20 cellular contexts compared by ENCODE assay signal in genomic region chr16:24816688-24817087, GRCh38. TPM values are rescaled to one million over a fixed set of nuclear protein-coding genes. Genes with fewer than 3 reads are reported as not detected.
A peak's percentile ranks its signal among the peaks of the same experiment; 100 is the strongest.
DNase-seq lines count a peak whose midpoint lies in the region; ATAC-seq lines count a peak whose summit lies in the region.
"Had no signal": no experiment of that assay in that cellular context is flagged by ENCODE, and none has a peak within 500 bp of the region (broad histone marks: within the 10 kb centered on the region; RNA-seq: fewer than 3 reads in every experiment).

No MANE protein-coding gene starts in this region.

- WGBS in mesendoderm (ENCODE audit: extremely low coverage, insufficient coverage, low lambda C conversion rate), result 100% methylated on average over 1 of the region's 6 CpGs

- H3K4me1 ChIP-seq in mesendoderm (ENCODE audit: control insufficient read depth, low read depth, low read length), result no peaks in the 10 kb centered on the region
- H3K4me1 ChIP-seq: A549, Caco-2 had no signal

- H3K4me1 Mint-ChIP-seq in activated T-cell treated with anti-CD3 and anti-CD28 coated beads, Interleukin-2, amount 50 U/mL, for 24 hours (ENCODE audit: low read depth), result no peaks in the 10 kb centered on the region
- no peaks in the 10 kb centered on the region for H3K4me1 Mint-ChIP-seq in activated T-cell treated with anti-CD3 and anti-CD28 coated beads, Interleukin-2, amount 50 U/mL, for 4 hours (ENCODE audit: low read depth)
- no peaks in the 10 kb centered on the region for H3K4me1 Mint-ChIP-seq in stimulated activated naive CD8-positive, alpha-beta T cell treated with anti-CD3 and anti-CD28 coated beads, Interleukin-15, amount 100 ng/mL, for 72 hours
- H3K4me1 Mint-ChIP-seq in stimulated activated effector memory CD8-positive, alpha-beta T cell treated with anti-CD3 and anti-CD28 coated beads, Interleukin-12 subunit alpha, Interleukin-12 subunit beta, amount 100 ng/mL, for 72 hours, result no peaks in the 10 kb centered on the region
- H3K4me1 Mint-ChIP-seq: H9 had no signal

- no peak overlapping the region for H3K18ac ChIP-seq in mesendoderm (ENCODE audit: low read length)

- no peak overlapping the region for H3K27ac ChIP-seq in mesendoderm (ENCODE audit: low read depth, low read length)
- H3K27ac ChIP-seq: 22Rv1, A549, C4-2B had no signal

- H3K36me3 ChIP-seq in mesendoderm (ENCODE audit: control insufficient read depth, insufficient read depth, low read length), result peaks cover 30% of the 10 kb centered on the region

- no peaks in the 10 kb centered on the region for H3K27me3 Mint-ChIP-seq in activated T-cell treated with anti-CD3 and anti-CD28 coated beads, Interleukin-2, amount 50 U/mL, for 24 hours
- H3K27me3 Mint-ChIP-seq in activated T-cell treated with anti-CD3 and anti-CD28 coated beads, Interleukin-2, amount 50 U/mL, for 4 hours (ENCODE audit: low read depth), result no peaks in the 10 kb centered on the region
- H3K27me3 Mint-ChIP-seq in stimulated activated naive CD8-positive, alpha-beta T cell treated with anti-CD3 and anti-CD28 coated beads, Interleukin-15, amount 100 ng/mL, for 72 hours, result no peaks in the 10 kb centered on the region
- H3K27me3 Mint-ChIP-seq: CD4-positive, alpha-beta T cell had no signal

- no peak overlapping the region for H3K9ac ChIP-seq in mesendoderm (ENCODE audit: low read length)

- no peak for DNase-seq in activated T-cell treated with anti-CD3 and anti-CD28 coated beads, Interleukin-2, amount 50 U/mL, for 24 hours
- no peak for DNase-seq in activated T-cell treated with anti-CD3 and anti-CD28 coated beads, Interleukin-2, amount 50 U/mL, for 4 hours
- no peak for DNase-seq in stimulated activated naive CD8-positive, alpha-beta T cell treated with anti-CD3 and anti-CD28 coated beads, Interleukin-15, amount 100 ng/mL, for 72 hours
- no peak for DNase-seq in stimulated activated naive CD8-positive, alpha-beta T cell treated with anti-CD3 and anti-CD28 coated beads, Interleukin-15, Interleukin-2, amounts not matched to agents 100 U/mL and 50 U/mL, for 24 hours
- DNase-seq in lung microvascular endothelial cell (ENCODE audit: low read depth in 2 of 2) (peak; percentile 31 to 54), mesendoderm (no peak)
- no peak for DNase-seq in stimulated activated effector memory CD8-positive, alpha-beta T cell treated with anti-CD3 and anti-CD28 coated beads, Interleukin-12 subunit alpha, Interleukin-12 subunit beta, amount 100 ng/mL, for 72 hours (ENCODE audit: low spot score in 2 of 2)
- DNase-seq: AML-193; Caco-2; CD4-positive, alpha-beta T cell; DMS153; DMS79; GDM1; H9 had no signal

- H3K27ac Mint-ChIP-seq in activated T-cell treated with anti-CD3 and anti-CD28 coated beads, Interleukin-2, amount 50 U/mL, for 24 hours, result peak overlapping the region; percentile 69
- peak overlapping the region; percentile 42 to 74 for H3K27ac Mint-ChIP-seq in stimulated activated naive CD8-positive, alpha-beta T cell treated with anti-CD3 and anti-CD28 coated beads, Interleukin-15, amount 100 ng/mL, for 72 hours
- peak overlapping the region; percentile 54 for H3K27ac Mint-ChIP-seq in stimulated activated effector memory CD8-positive, alpha-beta T cell treated with anti-CD3 and anti-CD28 coated beads, Interleukin-12 subunit alpha, Interleukin-12 subunit beta, amount 100 ng/mL, for 72 hours
- H3K27ac Mint-ChIP-seq: CD4-positive, alpha-beta T cell; H9 had no signal

- H3K23ac ChIP-seq in mesendoderm (ENCODE audit: low read length), result no peak overlapping the region

- no peak overlapping the region for H2BK15ac ChIP-seq in mesendoderm (replicated peaks; ENCODE audit: low read depth)

- no peak for ATAC-seq in activated T-cell treated with anti-CD3 and anti-CD28 coated beads, Interleukin-2, amount 50 U/mL, for 4 hours
- no peak for ATAC-seq in stimulated activated naive CD8-positive, alpha-beta T cell treated with anti-CD3 and anti-CD28 coated beads, Interleukin-15, amount 100 ng/mL, for 72 hours
- ATAC-seq in stimulated activated naive CD8-positive, alpha-beta T cell treated with anti-CD3 and anti-CD28 coated beads, Interleukin-15, Interleukin-2, amounts not matched to agents 100 U/mL and 50 U/mL, for 24 hours, result no peak
- no peak for ATAC-seq in stimulated activated effector memory CD8-positive, alpha-beta T cell treated with anti-CD3 and anti-CD28 coated beads, Interleukin-12 subunit alpha, Interleukin-12 subunit beta, amount 100 ng/mL, for 72 hours
- no peak for ATAC-seq in GM21737 (IDR thresholded peaks at IDR 0.05; ENCODE audit: unreplicated experiment)
- ATAC-seq: A549 had no signal

- no peaks in the 10 kb centered on the region for H3K9me3 Mint-ChIP-seq in activated T-cell treated with anti-CD3 and anti-CD28 coated beads, Interleukin-2, amount 50 U/mL, for 24 hours
- no peaks in the 10 kb centered on the region for H3K9me3 Mint-ChIP-seq in activated T-cell treated with anti-CD3 and anti-CD28 coated beads, Interleukin-2, amount 50 U/mL, for 4 hours
- no peaks in the 10 kb centered on the region for H3K9me3 Mint-ChIP-seq in stimulated activated naive CD8-positive, alpha-beta T cell treated with anti-CD3 and anti-CD28 coated beads, Interleukin-15, amount 100 ng/mL, for 72 hours
- no peaks in the 10 kb centered on the region for H3K9me3 Mint-ChIP-seq in stimulated activated effector memory CD8-positive, alpha-beta T cell treated with anti-CD3 and anti-CD28 coated beads, Interleukin-12 subunit alpha, Interleukin-12 subunit beta, amount 100 ng/mL, for 72 hours
- H3K9me3 Mint-ChIP-seq: CD4-positive, alpha-beta T cell; H9 had no signal

- no peak overlapping the region for H3K56ac ChIP-seq in mesendoderm (ENCODE audit: low read length)

- H3K4me3 ChIP-seq in mesendoderm (ENCODE audit: low read length), result no peak overlapping the region
- H3K4me3 ChIP-seq: A549 had no signal

- H2BK5ac ChIP-seq in mesendoderm (ENCODE audit: low read length), result no peak overlapping the region

- H2AK5ac ChIP-seq in mesendoderm (ENCODE audit: low read length), result no peak overlapping the region

- no peak overlapping the region for H4K5ac ChIP-seq in mesendoderm (ENCODE audit: low read length)

- H3K79me2 ChIP-seq in mesendoderm (ENCODE audit: control insufficient read depth, insufficient read depth, low read length), result no peaks in the 10 kb centered on the region

- H3K27me3 ChIP-seq in mesendoderm (ENCODE audit: insufficient read depth, low read length, poor library complexity), result no peaks in the 10 kb centered on the region

- no peak overlapping the region for H3K4ac ChIP-seq in mesendoderm (ENCODE audit: low read depth, low read length)

- H3K36me3 Mint-ChIP-seq in activated T-cell treated with anti-CD3 and anti-CD28 coated beads, Interleukin-2, amount 50 U/mL, for 24 hours (ENCODE audit: low read depth), result peaks cover 93% of the 10 kb centered on the region
- H3K36me3 Mint-ChIP-seq in activated T-cell treated with anti-CD3 and anti-CD28 coated beads, Interleukin-2, amount 50 U/mL, for 4 hours (ENCODE audit: insufficient read depth), result peaks cover 43% of the 10 kb centered on the region
- peaks cover 100% of the 10 kb centered on the region for H3K36me3 Mint-ChIP-seq in stimulated activated effector memory CD8-positive, alpha-beta T cell treated with anti-CD3 and anti-CD28 coated beads, Interleukin-12 subunit alpha, Interleukin-12 subunit beta, amount 100 ng/mL, for 72 hours

- H2BK120ac ChIP-seq in mesendoderm (ENCODE audit: low read depth, low read length), result no peak overlapping the region

- no peaks in the 10 kb centered on the region for H3K79me1 ChIP-seq in mesendoderm (ENCODE audit: low read length)

- H3K4me2 ChIP-seq in mesendoderm (ENCODE audit: low read length), result no peak overlapping the region
- H3K4me2 ChIP-seq: A549 had no signal

- no peak overlapping the region for H4K8ac ChIP-seq in mesendoderm (ENCODE audit: low read depth, low read length)

- H3K4me3 Mint-ChIP-seq in activated T-cell treated with anti-CD3 and anti-CD28 coated beads, Interleukin-2, amount 50 U/mL, for 24 hours, result no peak overlapping the region
- H3K4me3 Mint-ChIP-seq in activated T-cell treated with anti-CD3 and anti-CD28 coated beads, Interleukin-2, amount 50 U/mL, for 4 hours, result no peak overlapping the region
- H3K4me3 Mint-ChIP-seq in stimulated activated naive CD8-positive, alpha-beta T cell treated with anti-CD3 and anti-CD28 coated beads, Interleukin-15, amount 100 ng/mL, for 72 hours, result no peak overlapping the region
- H3K4me3 Mint-ChIP-seq in stimulated activated effector memory CD8-positive, alpha-beta T cell treated with anti-CD3 and anti-CD28 coated beads, Interleukin-12 subunit alpha, Interleukin-12 subunit beta, amount 100 ng/mL, for 72 hours, result no peak overlapping the region
- H3K4me3 Mint-ChIP-seq: CD4-positive, alpha-beta T cell; H9 had no signal

RNA-seq across cellular contexts. Expression of gene SLC5A11, which starts 29.1 kb away (rescaled TPM):
- 1 to 10 TPM in 1 of 3 donors, under 1 TPM in 2; 0.11 to 1.7 (median 0.40) TPM for total RNA-seq in activated T-cell treated with anti-CD3 and anti-CD28 coated beads, Interleukin-2, amount 50 U/mL, for 4 hours
- not detected in 2 replicates for total RNA-seq in lung microvascular endothelial cell
- polyA plus RNA-seq in mesendoderm (2013, experiment 1 of 2), result 0.14 TPM
- polyA plus RNA-seq in mesendoderm (2013, experiment 2 of 2), result 0.10 TPM
- total RNA-seq: Daoy had no signal
- polyA plus RNA-seq: BJ had no signal

Comparison
In these comparisons a context has a peak if more than half of its experiments do, and no peak if none do; other contexts are left out.
1. DNase-seq: peak in lung microvascular endothelial cell (2 of 2); none in activated T-cell treated with anti-CD3 and anti-CD28 coated beads, Interleukin-2, amount 50 U/mL, for 24 hours (single experiment), activated T-cell treated with anti-CD3 and anti-CD28 coated beads, Interleukin-2, amount 50 U/mL, for 4 hours (single experiment), stimulated activated naive CD8-positive, alpha-beta T cell treated with anti-CD3 and anti-CD28 coated beads, Interleukin-15, amount 100 ng/mL, for 72 hours (0 of 2), stimulated activated naive CD8-positive, alpha-beta T cell treated with anti-CD3 and anti-CD28 coated beads, Interleukin-15, Interleukin-2, amounts not matched to agents 100 U/mL and 50 U/mL, for 24 hours (single experiment), stimulated activated effector memory CD8-positive, alpha-beta T cell treated with anti-CD3 and anti-CD28 coated beads, Interleukin-12 subunit alpha, Interleukin-12 subunit beta, amount 100 ng/mL, for 72 hours (0 of 2) and mesendoderm (single experiment).
2. Peak in every context shown above with its lines, with median percentiles within 50 percentile points of each other: H3K27ac Mint-ChIP-seq.